8 cellular contexts compared by ENCODE assay signal in genomic region chr21:36134820-36135390, GRCh38. TPM values are rescaled to one million over a fixed set of nuclear protein-coding genes. Genes with fewer than 3 reads are reported as not detected.
DNase-seq lines count a peak whose midpoint lies in the region; ATAC-seq, FAIRE-seq and TF ChIP-seq lines count a peak whose summit lies in the region.

TSS of gene CBR3 (plus strand) at chr21:36135079. CDS start at chr21:36135193, 114 bp downstream.

- H3K36me3 ChIP-seq in brain microvascular endothelial cell (replicated peaks), result no peaks in the 10 kb centered on the region
- no peaks in the 10 kb centered on the region for H3K36me3 ChIP-seq in skeletal muscle tissue (ENCODE audit: control insufficient read depth in 3 of 3, insufficient read depth in 3 of 3, low read length in 3 of 3)

- TF ChIP-seq CTCF in brain microvascular endothelial cell (IDR thresholded peaks at IDR 0.05; ENCODE audit: low read depth, low read length, missing control alignments), result no peak

- in situ Hi-C loops in brain microvascular endothelial cell (cut with HindIII; ENCODE audit: low pct_ligation_motif_present, low sequenced_read_pairs), result no loop called here

- peaks cover 5 to 19% (median 19%) of the 10 kb centered on the region in 3 donors for H3K4me1 ChIP-seq in skeletal muscle tissue (ENCODE audit: control insufficient read depth in 3 of 3, insufficient read depth in 3 of 3, low read length in 3 of 3)

- H3K4me3 ChIP-seq in brain microvascular endothelial cell (ENCODE audit: low read depth, low read length), result peak within 1 kb of the TSS; percentile 70
- peak within 1 kb of the TSS; percentile 66 to 88 (median 83) for H3K4me3 ChIP-seq in skeletal muscle tissue (ENCODE audit: low read length in 3 of 3)

- no peaks in the 10 kb centered on the region for H3K9me3 ChIP-seq in skeletal muscle tissue (ENCODE audit: control insufficient read depth in 3 of 3, low read length in 3 of 3)

- FAIRE-seq in H54 (lab: Jason Lieb, UNC), result no peak

- no peak for ATAC-seq in GM21723 (IDR thresholded peaks at IDR 0.05; ENCODE audit: unreplicated experiment)
- ATAC-seq in HG02623 (IDR thresholded peaks at IDR 0.05; ENCODE audit: unreplicated experiment), result no peak

- H3K9ac ChIP-seq in skeletal muscle tissue (ENCODE audit: low read depth in 1 of 3, low read length in 3 of 3), result peak within 1 kb of the TSS; percentile 20 to 83 (median 81)

- DNase-seq in 8988T, result peak; percentile 57
- peak; percentile 72 for DNase-seq in H54 (ENCODE audit: insufficient read length, low spot score)
- peak in 4 of 5 experiments; percentile 16 to 75 (median 46) for DNase-seq in T-helper 2 cell
- peak; percentile 33 for DNase-seq in brain microvascular endothelial cell
- DNase-seq in iPS-NIHi11 (ENCODE audit: low spot score), result peak; percentile 53

- H3K27me3 ChIP-seq in brain microvascular endothelial cell (replicated peaks) (no peaks in the 10 kb centered on the region), skeletal muscle tissue (ENCODE audit: control insufficient read depth in 3 of 3, insufficient read depth in 3 of 3, low read length in 3 of 3) (peaks cover 10 to 27% (median 20%) of the 10 kb centered on the region in 3 donors)

- peak; percentile 78 for TF ChIP-seq POLR2A in H54 (IDR thresholded peaks at IDR 0.05; ENCODE audit: low read depth, low read length)

- peak within 1 kb of the TSS; percentile 69 for H3K27ac ChIP-seq in brain microvascular endothelial cell
- peak within 1 kb of the TSS; percentile 69 for H3K27ac ChIP-seq in skeletal muscle tissue (ENCODE audit: low read depth, low read length)

RNA-seq across cellular contexts. Expression of gene CBR3, which starts in this region (rescaled TPM):
- 1.6 TPM for total RNA-seq in skeletal muscle tissue
